ENCODE assay signal across 18 cellular contexts in the genomic region with DNA sequence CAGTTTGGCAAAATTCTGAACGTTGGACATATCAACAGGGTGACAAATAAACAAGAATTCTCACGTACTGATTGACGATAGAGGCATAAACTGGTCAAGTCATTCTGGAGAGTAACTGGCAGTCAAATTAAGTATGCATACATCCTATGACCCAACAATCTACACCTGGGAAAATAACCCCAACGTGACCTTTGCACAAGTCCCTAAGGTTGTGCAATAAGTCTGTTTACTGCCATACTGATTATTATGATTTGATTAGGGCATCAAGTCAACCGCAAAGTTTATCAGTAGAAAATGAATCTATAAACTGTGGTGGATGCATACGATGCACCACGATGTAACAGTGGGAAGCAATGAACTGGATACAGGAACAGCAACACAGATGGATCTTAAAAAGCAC. TPM values are rescaled to one million over a fixed set of nuclear protein-coding genes. Genes with fewer than 3 reads are reported as not detected.
DNase-seq lines count a peak whose midpoint lies in the region; ATAC-seq and TF ChIP-seq lines count a peak whose summit lies in the region.
"Had no signal": no experiment of that assay in that cellular context is flagged by ENCODE, and none has a peak within 500 bp of the region (broad histone marks: within the 10 kb centered on the region; RNA-seq: fewer than 3 reads in every experiment).

No MANE protein-coding gene starts in this region.

- no peak for TF ChIP-seq CTCF in Panc1 (IDR thresholded peaks at IDR 0.05)
- TF ChIP-seq CTCF in foreskin keratinocyte (conservative IDR thresholded peaks at IDR 0.05), result no peak
- no peak for TF ChIP-seq CTCF in mesothelial cell of epicardium (IDR thresholded peaks at IDR 0.05; ENCODE audit: unreplicated experiment)
- no peak for TF ChIP-seq CTCF in GM13976 (IDR thresholded peaks at IDR 0.05; ENCODE audit: borderline replicate concordance, control extremely low read depth, extremely low read depth, insufficient read depth, missing control alignments)

- H3K27ac ChIP-seq in ACC112 (ENCODE audit: low read depth, low read length) (peak overlapping the region; percentile 7; the same call in 1 of the 2 replicates), Panc1 (ENCODE audit: low read length) (no peak overlapping the region), foreskin keratinocyte (peak overlapping the region; percentile 51)
- H3K27ac ChIP-seq: C4-2B had no signal

- DNase-seq in Panc1 (ENCODE audit: low read depth, low spot score), result no peak
- no peak for DNase-seq in foreskin keratinocyte
- DNase-seq in mesothelial cell of epicardium (ENCODE audit: low spot score in 2 of 2, unreplicated experiment in 2 of 2), result no peak
- no peak for DNase-seq in GM13976 (ENCODE audit: low spot score)
- DNase-seq in ACHN, result no peak
- DNase-seq: Calu3; CD8-positive, alpha-beta memory T cell; H9; KG1; NCI-H1092 treated with DMSO at 0.1 percent for 48 hours; NCI-H1436 treated with DMSO at 0.1 percent for 48 hours; NCI-H1930; NCI-H510A treated with DMSO at 0.1 percent for 48 hours; NCI-H748 treated with DMSO at 0.1 percent for 48 hours had no signal

- no TSS peak for BruUV-seq in Panc1 (replicated peaks; lab: Mats Ljungman, UMichigan)

- H3K9me3 ChIP-seq in Panc1 (ENCODE audit: control insufficient read depth, insufficient read depth, low read depth, low read length), result no peaks in the 10 kb centered on the region

- no peak overlapping the region for H3K4me3 ChIP-seq in ACC112 (ENCODE audit: low read depth, low read length)
- no peak overlapping the region for H3K4me3 ChIP-seq in Panc1 (ENCODE audit: low read depth in 2 of 2, low read length in 2 of 2)

- H3K9me3 Mint-ChIP-seq in mesothelial cell of epicardium, result peaks cover 19% of the 10 kb centered on the region

- POLR2A ChIA-PET in Panc1 (lab: Charles Lee), result no interaction called here

- peaks cover 16% of the 10 kb centered on the region for H3K4me1 ChIP-seq in ACC112 (ENCODE audit: control insufficient read depth, insufficient read depth, low read length, unreplicated experiment)
- peaks cover 14% of the 10 kb centered on the region for H3K4me1 ChIP-seq in Panc1 (ENCODE audit: control insufficient read depth, insufficient read depth, low read length)
- H3K4me1 ChIP-seq in foreskin keratinocyte, result peaks cover 16% of the 10 kb centered on the region

- peak; percentile 43; the same call in 1 of the 2 replicates for ATAC-seq in Panc1
- ATAC-seq in foreskin keratinocyte, result no peak
- no peak for ATAC-seq in GM21528 (IDR thresholded peaks at IDR 0.05; ENCODE audit: low FRiP score, unreplicated experiment)
- ATAC-seq in GM21717 (IDR thresholded peaks at IDR 0.05; ENCODE audit: unreplicated experiment), result no peak

- H3K36me3 ChIP-seq in ACC112 (ENCODE audit: insufficient read depth, low read length) (no peaks in the 10 kb centered on the region), Panc1 (ENCODE audit: control insufficient read depth, insufficient read depth, low read length) (no peaks in the 10 kb centered on the region)

- peaks cover 10% of the 10 kb centered on the region for H3K4me1 Mint-ChIP-seq in mesothelial cell of epicardium
- H3K4me1 Mint-ChIP-seq: CD8-positive, alpha-beta memory T cell had no signal

- peaks cover 6% of the 10 kb centered on the region for H3K27me3 Mint-ChIP-seq in mesothelial cell of epicardium (ENCODE audit: low read depth)
- H3K27me3 Mint-ChIP-seq: CD8-positive, alpha-beta memory T cell had no signal

- H3K79me2 ChIP-seq in ACC112 (ENCODE audit: control insufficient read depth, insufficient read depth, low read length, unreplicated experiment), result no peaks in the 10 kb centered on the region

- intact Hi-C loops in Panc1 (cut with micrococcal nuclease; ENCODE audit: unreplicated experiment), result no loop called here

- CTCF ChIA-PET in Panc1 (lab: Charles Lee), result no interaction called here

- H2AFZ ChIP-seq in ACC112 (ENCODE audit: low read length, unreplicated experiment), result no peak overlapping the region

- H3K4me3 Mint-ChIP-seq in mesothelial cell of epicardium, result no peak overlapping the region
- H3K4me3 Mint-ChIP-seq: CD8-positive, alpha-beta memory T cell; H9 had no signal

- H3K27me3 ChIP-seq in ACC112 (ENCODE audit: insufficient read depth, low read length) (no peaks in the 10 kb centered on the region), Panc1 (ENCODE audit: control insufficient read depth, insufficient read depth, low read length) (no peaks in the 10 kb centered on the region), foreskin keratinocyte (no peaks in the 10 kb centered on the region)

- H3K36me3 Mint-ChIP-seq in mesothelial cell of epicardium, result peaks cover 1% of the 10 kb centered on the region
- H3K36me3 Mint-ChIP-seq: CD8-positive, alpha-beta memory T cell had no signal

- in situ Hi-C loops in Panc1 (cut with HindIII; ENCODE audit: low pct_unique_long_range_greater_than_20kb, low sequenced_read_pairs), result no loop called here
- in situ Hi-C loops in GM13976 (cut with MboI; ENCODE audit: low sequenced_read_pairs, unreplicated experiment), result no loop called here
- in situ Hi-C loops in ACHN (cut with HindIII; ENCODE audit: low pct_ligation_motif_present, low pct_unique_long_range_greater_than_20kb, low sequenced_read_pairs), result no loop called here

- H3K27ac Mint-ChIP-seq in mesothelial cell of epicardium, result peak overlapping the region; percentile 3
- H3K27ac Mint-ChIP-seq: CD8-positive, alpha-beta memory T cell; H9 had no signal

RNA-seq across cellular contexts. Expression of a gene that starts 40.8 kb away (rescaled TPM):
- total RNA-seq in Panc1 (2021; ENCODE audit: unreplicated experiment) (0.39 TPM), foreskin keratinocyte (0.35 and 1.1 TPM in 2 replicates), mesothelial cell of epicardium (3.1 to 3.7 TPM (median 3.2 TPM) in 3 replicates)
- polyA plus RNA-seq in Panc1 (2012; ENCODE audit: insufficient read length), result 3.7 TPM
- 0.16 and 0.39 TPM in 2 replicates for polyA plus RNA-seq in foreskin keratinocyte
- total RNA-seq: CD8-positive, alpha-beta memory T cell had no signal
- polyA plus RNA-seq: CD8-positive, alpha-beta memory T cell had no signal
